Comparison of ENCODE assay signal across 12 cellular contexts in genomic region chr9:126893079-126893478, GRCh38. TPM values are rescaled to one million over a fixed set of nuclear protein-coding genes. Genes with fewer than 3 reads are reported as not detected.
DNase-seq lines count a peak whose midpoint lies in the region; ATAC-seq and TF ChIP-seq lines count a peak whose summit lies in the region.
"Had no signal": no experiment of that assay in that cellular context is flagged by ENCODE, and none has a peak within 500 bp of the region (broad histone marks: within the 10 kb centered on the region; RNA-seq: fewer than 3 reads in every experiment).

No MANE protein-coding gene starts in this region.

- TF ChIP-seq CTCF in AG04450 (IDR thresholded peaks at IDR 0.05; ENCODE audit: low read depth, low read length) (peak; percentile 40; the same call in 1 of the 2 replicates), HEK293 (tag by site-specific recombination; IDR thresholded peaks at IDR 0.05) (no peak), WERI-Rb-1 (IDR thresholded peaks at IDR 0.05; ENCODE audit: low read depth, low read length) (peak; percentile 45)

- no peak for ATAC-seq in naive thymus-derived CD4-positive, alpha-beta T cell
- ATAC-seq in HG02840 (IDR thresholded peaks at IDR 0.05; ENCODE audit: low FRiP score, unreplicated experiment) (no peak), HG03159 (IDR thresholded peaks at IDR 0.05; ENCODE audit: unreplicated experiment) (no peak)
- ATAC-seq: esophagus mucosa had no signal

- no peaks in the 10 kb centered on the region for H3K9me3 Mint-ChIP-seq in naive thymus-derived CD4-positive, alpha-beta T cell

- H3K36me3 ChIP-seq in HEK293 (ENCODE audit: control insufficient read depth in 2 of 2, insufficient read depth in 1 of 2, low read length in 2 of 2) (no peaks in the 10 kb centered on the region), WERI-Rb-1 (no peaks in the 10 kb centered on the region)
- H3K36me3 ChIP-seq in naive thymus-derived CD4-positive, alpha-beta T cell (ENCODE audit: control insufficient read depth in 2 of 3, insufficient read depth in 3 of 3, low read length in 3 of 3), result no peaks in the 10 kb centered on the region
- H3K36me3 ChIP-seq: BLaER1, pancreas had no signal

- intact Hi-C loops in naive thymus-derived CD4-positive, alpha-beta T cell (cut with micrococcal nuclease), result no loop called here

- CTCF ChIA-PET in AG04450 (lab: Charles Lee), result interaction anchor here (1.0 kb wide), 1 partner anchor 306 kb away, joined by 3 read pairs; no protein-coding TSS in a partner anchor
- CTCF ChIA-PET in HEK293 (lab: Yijun Ruan, JAX), result interaction anchor here (0.6 to 1.9 kb wide), 6 partner anchors 11 to 813 kb away, joined by 3 to 8 read pairs (median 3); partner anchors contain the start of genes CFAP157 and RALGPS1
- CTCF ChIA-PET in naive thymus-derived CD4-positive, alpha-beta T cell (lab: Charles Lee), result no interaction called here

- H3K4me3 ChIP-seq in AG04450 (ENCODE audit: low read depth, low read length) (no peak overlapping the region), HEK293 (ENCODE audit: low read depth, low read length) (no peak overlapping the region), WERI-Rb-1 (ENCODE audit: low read depth, low read length) (no peak overlapping the region)
- H3K4me3 ChIP-seq in naive thymus-derived CD4-positive, alpha-beta T cell (ENCODE audit: low read length), result no peak overlapping the region
- H3K4me3 ChIP-seq: BLaER1, pancreas had no signal

- peaks cover 5% of the 10 kb centered on the region for H3K27me3 ChIP-seq in AG04450 (ENCODE audit: control insufficient read depth, insufficient read depth, low read length)
- H3K27me3 ChIP-seq in WERI-Rb-1 (ENCODE audit: insufficient read depth, low read depth, severe bottlenecking), result no peaks in the 10 kb centered on the region
- no peaks in the 10 kb centered on the region for H3K27me3 ChIP-seq in naive thymus-derived CD4-positive, alpha-beta T cell (ENCODE audit: control insufficient read depth in 2 of 2, insufficient read depth in 2 of 2, low read length in 2 of 2)
- H3K27me3 ChIP-seq: BLaER1, pancreas had no signal

- H3K27ac ChIP-seq in AG04450 (ENCODE audit: low read depth, low read length), result no peak overlapping the region
- H3K27ac ChIP-seq in HEK293 (ENCODE audit: extremely low read depth, low read depth, low read length), result no peak overlapping the region
- no peak overlapping the region for H3K27ac ChIP-seq in WERI-Rb-1
- H3K27ac ChIP-seq in naive thymus-derived CD4-positive, alpha-beta T cell (ENCODE audit: low read depth, low read length), result no peak overlapping the region
- H3K27ac ChIP-seq: BLaER1, pancreas had no signal

- H3K4me3 Mint-ChIP-seq in naive thymus-derived CD4-positive, alpha-beta T cell, result no peak overlapping the region

- H3K36me3 Mint-ChIP-seq in naive thymus-derived CD4-positive, alpha-beta T cell, result peaks cover 0 to 8% (median 0%) of the 10 kb centered on the region in 5 donors

- DNase-seq in AG04450 (ENCODE audit: low read depth, low spot score), result no peak
- no peak for DNase-seq in WERI-Rb-1
- peak; percentile 19 for DNase-seq in kidney tubule cell (ENCODE audit: low spot score)
- DNase-seq in naive thymus-derived CD4-positive, alpha-beta T cell, result no peak
- no peak for DNase-seq in NCI-H345 treated with DMSO at 0.1 percent for 48 hours (lab: John Stamatoyannopoulos, UW; ENCODE audit: unreplicated experiment)
- DNase-seq: NCI-H345, pancreas had no signal

- H3K27ac Mint-ChIP-seq in naive thymus-derived CD4-positive, alpha-beta T cell, result no peak overlapping the region

- H3K27me3 Mint-ChIP-seq in naive thymus-derived CD4-positive, alpha-beta T cell, result peaks cover 0 to 11% (median 5%) of the 10 kb centered on the region in 5 donors

- H3K4me1 Mint-ChIP-seq in naive thymus-derived CD4-positive, alpha-beta T cell, result peaks cover 0 to 4% (median 0%) of the 10 kb centered on the region in 7 donors

- no peaks in the 10 kb centered on the region for H3K4me1 ChIP-seq in HEK293 (ENCODE audit: control insufficient read depth, insufficient read depth, low read length)
- H3K4me1 ChIP-seq in naive thymus-derived CD4-positive, alpha-beta T cell (ENCODE audit: control insufficient read depth in 2 of 2, insufficient read depth in 2 of 2, low read length in 2 of 2), result no peaks in the 10 kb centered on the region
- H3K4me1 ChIP-seq: BLaER1, pancreas had no signal

- H3K9me3 ChIP-seq in AG04450 (ENCODE audit: control insufficient read depth, insufficient read depth, low read length), result no peaks in the 10 kb centered on the region
- no peaks in the 10 kb centered on the region for H3K9me3 ChIP-seq in HEK293 (ENCODE audit: control insufficient read depth, insufficient read depth, low read depth, low read length)
- H3K9me3 ChIP-seq in WERI-Rb-1 (ENCODE audit: severe bottlenecking), result no peaks in the 10 kb centered on the region
- no peaks in the 10 kb centered on the region for H3K9me3 ChIP-seq in naive thymus-derived CD4-positive, alpha-beta T cell (ENCODE audit: control insufficient read depth in 2 of 3, low read length in 3 of 3)
- H3K9me3 ChIP-seq: BLaER1, pancreas had no signal

- POLR2A ChIA-PET in AG04450 (lab: Yijun Ruan, JAX) (no interaction called here), HEK293 (lab: Yijun Ruan, JAX) (no interaction called here)
- POLR2A ChIA-PET in naive thymus-derived CD4-positive, alpha-beta T cell (lab: Charles Lee), result interaction anchor here (0.5 kb wide), 1 partner anchor 20 kb away, joined by 3 read pairs; no protein-coding TSS in a partner anchor

TF ChIP-seq in HEK293, 187 proteins besides CTCF, POLR2A, EP300 and RAD21:
- TF ChIP-seq ZNF654 (tag by site-specific recombination; IDR thresholded peaks at IDR 0.05; ENCODE audit: low read depth) (peak; percentile 50), YY2 (tag by site-specific recombination; IDR thresholded peaks at IDR 0.05) (no peak)

RNA-seq across cellular contexts. Expression of gene RALGPS1, which starts 21.5 kb away (rescaled TPM):
- polyA plus RNA-seq in AG04450 (2011; rRNA removed), result 4.4 and 4.6 TPM in 2 replicates
- polyA minus RNA-seq in AG04450 (2011; rRNA and poly(A)+ RNA removed), result 5.0 and 8.9 TPM in 2 replicates
- 1 to 10 TPM; 2.6 to 8.3 (median 5.8) TPM for total RNA-seq in naive thymus-derived CD4-positive, alpha-beta T cell
- 1 to 10 TPM; 1.0 to 1.4 TPM for polyA plus RNA-seq in naive thymus-derived CD4-positive, alpha-beta T cell

RNA-seq across cellular contexts. Expression of gene ZBTB34, which starts 32.6 kb away (rescaled TPM):
- polyA plus RNA-seq in AG04450 (2011; rRNA removed), result 8.0 and 9.4 TPM in 2 replicates
- 14.4 and 16.2 TPM in 2 replicates for polyA minus RNA-seq in AG04450 (2011; rRNA and poly(A)+ RNA removed)
- 1 to 10 TPM; 5.2 to 9.4 (median 8.8) TPM for total RNA-seq in naive thymus-derived CD4-positive, alpha-beta T cell
- 1 to 10 TPM in 1 of 2 donors, under 1 TPM in 1; 0.73 to 1.2 TPM for polyA plus RNA-seq in naive thymus-derived CD4-positive, alpha-beta T cell
